Comparison of ENCODE assay signal across 23 cellular contexts in genomic region chr4:84753318-84753972, GRCh38.
A peak's percentile ranks its signal among the peaks of the same experiment; 100 is the strongest.
DNase-seq lines count a peak whose midpoint lies in the region; ATAC-seq and TF ChIP-seq lines count a peak whose summit lies in the region.
"Had no signal": no experiment of that assay in that cellular context is flagged by ENCODE, and none has a peak within 500 bp of the region (broad histone marks: within the 10 kb centered on the region; RNA-seq: fewer than 3 reads in every experiment).

No MANE protein-coding gene starts in this region.

- H3K9me3 ChIP-seq in adrenal gland (replicated peaks in 1 of 3) = no peaks in the 10 kb centered on the region
- no peaks in the 10 kb centered on the region for H3K9me3 ChIP-seq in muscle layer of duodenum (ENCODE audit: control insufficient read depth in 1 of 2, low read length in 2 of 2)
- H3K9me3 ChIP-seq: heart right ventricle had no signal

- TF ChIP-seq CTCF in CD14-positive monocyte (IDR thresholded peaks at IDR 0.05) = no peak
- no peak for TF ChIP-seq CTCF in adrenal gland (IDR thresholded peaks at IDR 0.05)

- H3K4me1 ChIP-seq in adrenal gland (replicated peaks in 1 of 2) (peaks cover 5 to 19% of the 10 kb centered on the region in 2 donors), muscle layer of duodenum (ENCODE audit: control insufficient read depth in 1 of 2, insufficient read depth in 2 of 2, low read length in 2 of 2) (no peaks in the 10 kb centered on the region)

- no peaks in the 10 kb centered on the region for H3K27me3 Mint-ChIP-seq in CD14-positive monocyte (ENCODE audit: low read depth in 3 of 3)
- H3K27me3 Mint-ChIP-seq in activated naive CD8-positive, alpha-beta T cell treated with anti-CD3 and anti-CD28 coated beads, Interleukin-2, amount 50 U/mL, for 24 hours = no peaks in the 10 kb centered on the region
- H3K27me3 Mint-ChIP-seq: stimulated activated naive CD8-positive, alpha-beta T cell treated with anti-CD3 and anti-CD28 coated beads, Interleukin-15, Interleukin-2, amounts not matched to agents 100 ng/mL and 50 ng/mL, for 24 hours; type B pancreatic cell had no signal

- WGBS in adrenal gland, 4 donors = 25 to 38% (median 33%) methylated on average over 7 of the region's 7 CpGs

- H3K4me3 Mint-ChIP-seq in CD14-positive monocyte = peak overlapping the region; percentile 52 to 56
- H3K4me3 Mint-ChIP-seq in activated naive CD8-positive, alpha-beta T cell treated with anti-CD3 and anti-CD28 coated beads, Interleukin-2, amount 50 U/mL, for 24 hours = no peak overlapping the region
- H3K4me3 Mint-ChIP-seq: activated CD4-positive, alpha-beta T cell treated with anti-CD3 and anti-CD28 coated beads, Interleukin-2, amount 10 ng/mL, durations not matched to agents 7 days and 5 days; stimulated activated naive CD8-positive, alpha-beta T cell treated with anti-CD3 and anti-CD28 coated beads, Interleukin-15, Interleukin-2, amounts not matched to agents 100 ng/mL and 50 ng/mL, for 24 hours; type B pancreatic cell had no signal

- H3K36me3 ChIP-seq in adrenal gland (replicated peaks in 1 of 2) (peaks cover 0 to 36% of the 10 kb centered on the region in 2 donors), muscle layer of duodenum (ENCODE audit: control insufficient read depth in 1 of 2, insufficient read depth in 2 of 2, low read length in 2 of 2) (peaks cover 31 to 39% of the 10 kb centered on the region in 2 donors)

- no peaks in the 10 kb centered on the region for H3K27me3 ChIP-seq in adrenal gland
- no peaks in the 10 kb centered on the region for H3K27me3 ChIP-seq in muscle layer of duodenum (ENCODE audit: low read depth, low read length)
- H3K27me3 ChIP-seq: heart right ventricle had no signal

- intact Hi-C loops in CD14-positive monocyte (cut with micrococcal nuclease) = loop anchor here in 1 of 2 donors (5.0 kb wide), 1 partner anchor 219 kb away; no protein-coding TSS in a partner anchor
- intact Hi-C loops in adrenal gland (cut with DNase I) = no loop called here

- H3K4me3 ChIP-seq in adrenal gland (no peak overlapping the region), muscle layer of duodenum (ENCODE audit: low read depth in 1 of 2, low read length in 2 of 2) (no peak overlapping the region)
- H3K4me3 ChIP-seq: heart right ventricle had no signal

- peak overlapping the region; percentile 82 to 98 (median 96) for H3K27ac Mint-ChIP-seq in CD14-positive monocyte
- H3K27ac Mint-ChIP-seq in activated naive CD8-positive, alpha-beta T cell treated with anti-CD3 and anti-CD28 coated beads, Interleukin-2, amount 50 U/mL, for 24 hours = no peak overlapping the region
- H3K27ac Mint-ChIP-seq: activated CD4-positive, alpha-beta T cell treated with anti-CD3 and anti-CD28 coated beads, Interleukin-2, amount 10 ng/mL, durations not matched to agents 7 days and 5 days; stimulated activated naive CD8-positive, alpha-beta T cell treated with anti-CD3 and anti-CD28 coated beads, Interleukin-15, Interleukin-2, amounts not matched to agents 100 ng/mL and 50 ng/mL, for 24 hours; type B pancreatic cell had no signal

- no peak for ATAC-seq in HG03025 (IDR thresholded peaks at IDR 0.05; ENCODE audit: low FRiP score, unreplicated experiment)
- no peak for ATAC-seq in activated naive CD8-positive, alpha-beta T cell treated with anti-CD3 and anti-CD28 coated beads, Interleukin-2, amount 50 U/mL, for 24 hours

- peaks cover 42 to 62% of the 10 kb centered on the region in 2 donors for H3K36me3 Mint-ChIP-seq in CD14-positive monocyte
- H3K36me3 Mint-ChIP-seq in activated naive CD8-positive, alpha-beta T cell treated with anti-CD3 and anti-CD28 coated beads, Interleukin-2, amount 50 U/mL, for 24 hours (ENCODE audit: low read depth) = no peaks in the 10 kb centered on the region

- H3K4me1 Mint-ChIP-seq in CD14-positive monocyte = peaks cover 22% of the 10 kb centered on the region
- H3K4me1 Mint-ChIP-seq in activated naive CD8-positive, alpha-beta T cell treated with anti-CD3 and anti-CD28 coated beads, Interleukin-2, amount 50 U/mL, for 24 hours = no peaks in the 10 kb centered on the region
- H3K4me1 Mint-ChIP-seq: activated CD4-positive, alpha-beta T cell treated with anti-CD3 and anti-CD28 coated beads, Interleukin-2, amount 10 ng/mL, durations not matched to agents 7 days and 5 days had no signal

- TF ChIP-seq POLR2A in adrenal gland (IDR thresholded peaks at IDR 0.05) = no peak

- peaks cover 0 to 1% (median 0%) of the 10 kb centered on the region in 7 donors for H3K9me3 Mint-ChIP-seq in CD14-positive monocyte
- H3K9me3 Mint-ChIP-seq in activated naive CD8-positive, alpha-beta T cell treated with anti-CD3 and anti-CD28 coated beads, Interleukin-2, amount 50 U/mL, for 24 hours = no peaks in the 10 kb centered on the region
- H3K9me3 Mint-ChIP-seq: activated CD4-positive, alpha-beta T cell treated with anti-CD3 and anti-CD28 coated beads, Interleukin-2, amount 10 ng/mL, durations not matched to agents 7 days and 5 days; stimulated activated naive CD8-positive, alpha-beta T cell treated with anti-CD3 and anti-CD28 coated beads, Interleukin-15, Interleukin-2, amounts not matched to agents 100 ng/mL and 50 ng/mL, for 24 hours; type B pancreatic cell had no signal

- H3K27ac ChIP-seq in adrenal gland (peak overlapping the region in 3 of 5 donors; percentile 3 to 68 (median 24)), muscle layer of duodenum (ENCODE audit: low read length) (peak overlapping the region; percentile 19)

- DNase-seq in CD14-positive monocyte (ENCODE audit: low spot score) = peak; percentile 61
- DNase-seq in MV-4-11 (lab: John Stamatoyannopoulos, UW) = peak; percentile 81
- DNase-seq in adrenal gland = peak in 5 of 7 donors; percentile 28 to 54 (median 40)
- DNase-seq in NCI-H1105 treated with DMSO at 0.1 percent for 48 hours (lab: John Stamatoyannopoulos, UW) = no peak
- DNase-seq in activated naive CD8-positive, alpha-beta T cell treated with anti-CD3 and anti-CD28 coated beads, Interleukin-2, amount 50 U/mL, for 24 hours = no peak
- DNase-seq in AG20443 (ENCODE audit: low spot score) = no peak
- DNase-seq: activated CD4-positive, alpha-beta T cell treated with anti-CD3 and anti-CD28 coated beads, Interleukin-2, amount 10 ng/mL, durations not matched to agents 7 days and 5 days; activated CD8-positive, alpha-beta memory T cell treated with anti-CD3 and anti-CD28 coated beads, Interleukin-2, amount 50 U/mL, for 48 hours; activated gamma-delta T cell; amygdala; caudate nucleus; effector CD4-positive, alpha-beta T cell; H7; heart right ventricle; NCI-H1105; NCI-H2171; NCI-H748 treated with DMSO at 0.1 percent for 48 hours; occipital lobe; stimulated activated CD4-positive, alpha-beta T cell treated with anti-CD3 and anti-CD28 coated beads, Interleukin-1b, Interleukin-23, amount 100 ng/mL, for 48 hours had no signal

Comparison
In these comparisons a context has a peak if more than half of its experiments do, and no peak if none do; other contexts are left out.
1. DNase-seq: peak in CD14-positive monocyte (single experiment), MV-4-11 (single experiment) and adrenal gland (5 of 7); none in NCI-H1105 treated with DMSO at 0.1 percent for 48 hours (single experiment), activated naive CD8-positive, alpha-beta T cell treated with anti-CD3 and anti-CD28 coated beads, Interleukin-2, amount 50 U/mL, for 24 hours (single experiment) and AG20443 (single experiment).